8 cellular contexts compared by ENCODE assay signal in the genomic region with DNA sequence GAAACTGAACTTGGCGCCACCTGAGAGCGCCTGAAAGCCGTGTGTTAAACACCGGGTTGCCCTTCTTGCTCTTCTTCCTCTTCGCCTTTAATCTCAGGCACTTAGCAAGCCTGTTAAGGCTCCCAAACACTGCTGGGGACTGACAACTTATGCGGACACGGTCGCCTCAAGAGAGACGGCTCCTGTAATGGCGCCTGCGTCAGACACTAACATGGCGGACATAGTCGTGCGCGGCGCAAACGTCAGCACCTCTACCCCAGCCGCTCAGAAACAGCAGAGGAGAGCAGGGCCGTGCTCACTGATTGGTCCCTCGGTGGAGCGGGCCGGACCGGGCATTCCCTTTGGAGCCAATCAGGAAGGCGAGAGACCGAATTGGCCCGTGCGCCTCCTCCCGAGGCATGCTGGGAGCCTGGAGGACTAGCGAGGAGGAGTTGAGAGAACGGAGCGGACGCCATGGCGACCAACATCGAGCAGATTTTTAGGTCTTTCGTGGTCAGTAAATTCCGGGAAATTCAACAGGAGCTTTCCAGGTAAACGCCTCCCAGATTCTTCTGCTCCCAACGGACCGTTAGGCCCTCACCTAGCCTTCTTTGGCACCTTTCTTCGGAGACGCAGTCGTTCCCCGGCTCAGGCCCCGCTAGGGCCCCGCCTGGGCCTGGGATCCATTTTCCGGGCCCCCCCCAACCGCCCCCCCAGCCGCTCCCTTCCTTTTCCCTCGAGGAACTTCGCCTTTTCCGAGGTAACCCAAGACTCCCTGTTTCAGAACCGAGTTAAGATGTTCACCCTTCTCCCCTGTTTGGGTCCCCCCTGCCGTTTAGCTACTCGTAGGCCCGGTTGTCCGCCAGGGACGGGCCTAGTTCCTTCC. TPM values are rescaled to one million over a fixed set of nuclear protein-coding genes. Genes with fewer than 3 reads are reported as not detected.
DNase-seq lines count a peak whose midpoint lies in the region; ATAC-seq, FAIRE-seq and TF ChIP-seq lines count a peak whose summit lies in the region.

A gene with protein sequence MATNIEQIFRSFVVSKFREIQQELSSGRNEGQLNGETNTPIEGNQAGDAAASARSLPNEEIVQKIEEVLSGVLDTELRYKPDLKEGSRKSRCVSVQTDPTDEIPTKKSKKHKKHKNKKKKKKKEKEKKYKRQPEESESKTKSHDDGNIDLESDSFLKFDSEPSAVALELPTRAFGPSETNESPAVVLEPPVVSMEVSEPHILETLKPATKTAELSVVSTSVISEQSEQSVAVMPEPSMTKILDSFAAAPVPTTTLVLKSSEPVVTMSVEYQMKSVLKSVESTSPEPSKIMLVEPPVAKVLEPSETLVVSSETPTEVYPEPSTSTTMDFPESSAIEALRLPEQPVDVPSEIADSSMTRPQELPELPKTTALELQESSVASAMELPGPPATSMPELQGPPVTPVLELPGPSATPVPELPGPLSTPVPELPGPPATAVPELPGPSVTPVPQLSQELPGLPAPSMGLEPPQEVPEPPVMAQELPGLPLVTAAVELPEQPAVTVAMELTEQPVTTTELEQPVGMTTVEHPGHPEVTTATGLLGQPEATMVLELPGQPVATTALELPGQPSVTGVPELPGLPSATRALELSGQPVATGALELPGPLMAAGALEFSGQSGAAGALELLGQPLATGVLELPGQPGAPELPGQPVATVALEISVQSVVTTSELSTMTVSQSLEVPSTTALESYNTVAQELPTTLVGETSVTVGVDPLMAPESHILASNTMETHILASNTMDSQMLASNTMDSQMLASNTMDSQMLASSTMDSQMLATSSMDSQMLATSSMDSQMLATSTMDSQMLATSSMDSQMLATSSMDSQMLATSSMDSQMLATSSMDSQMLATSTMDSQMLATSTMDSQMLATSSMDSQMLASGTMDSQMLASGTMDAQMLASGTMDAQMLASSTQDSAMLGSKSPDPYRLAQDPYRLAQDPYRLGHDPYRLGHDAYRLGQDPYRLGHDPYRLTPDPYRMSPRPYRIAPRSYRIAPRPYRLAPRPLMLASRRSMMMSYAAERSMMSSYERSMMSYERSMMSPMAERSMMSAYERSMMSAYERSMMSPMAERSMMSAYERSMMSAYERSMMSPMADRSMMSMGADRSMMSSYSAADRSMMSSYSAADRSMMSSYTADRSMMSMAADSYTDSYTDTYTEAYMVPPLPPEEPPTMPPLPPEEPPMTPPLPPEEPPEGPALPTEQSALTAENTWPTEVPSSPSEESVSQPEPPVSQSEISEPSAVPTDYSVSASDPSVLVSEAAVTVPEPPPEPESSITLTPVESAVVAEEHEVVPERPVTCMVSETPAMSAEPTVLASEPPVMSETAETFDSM (N-terminal part only) (plus strand): TSS at position 399 of the 865 bp plus-strand sequence. CDS start 55 bp downstream, at position 454.

- H3K23ac ChIP-seq in trophoblast cell (ENCODE audit: low read length): no peak within 1 kb of the TSS

- FAIRE-seq in GM12892 (lab: Jason Lieb, UNC): no peak

- no peaks in the 10 kb centered on the region for H3K27me3 ChIP-seq in adrenal gland
- H3K27me3 ChIP-seq in trophoblast cell (ENCODE audit: insufficient read depth, low read length): no peaks in the 10 kb centered on the region
- H3K27me3 ChIP-seq in transverse colon: no peaks in the 10 kb centered on the region

- no peak for TF ChIP-seq CTCF in adrenal gland (IDR thresholded peaks at IDR 0.05)
- TF ChIP-seq CTCF in transverse colon (IDR thresholded peaks at IDR 0.05): peak in 1 of 5 experiments; percentile 8

- no peaks in the 10 kb centered on the region for H3K9me3 ChIP-seq in adrenal gland (replicated peaks in 1 of 3)
- no peaks in the 10 kb centered on the region for H3K9me3 ChIP-seq in trophoblast cell (ENCODE audit: insufficient read depth, low read depth, low read length)
- H3K9me3 ChIP-seq in transverse colon: no peaks in the 10 kb centered on the region

- peak within 1 kb of the TSS; percentile 62 for H2AFZ ChIP-seq in trophoblast cell (ENCODE audit: insufficient read depth, low read length, poor library complexity)

- TF ChIP-seq EP300 in transverse colon (IDR thresholded peaks at IDR 0.05; ENCODE audit: low read depth): no peak

- peak within 1 kb of the TSS; percentile 97 to 100 (median 99) for H3K27ac ChIP-seq in adrenal gland
- peak within 1 kb of the TSS; percentile 98 for H3K27ac ChIP-seq in trophoblast cell (ENCODE audit: low read depth, low read length)
- H3K27ac ChIP-seq in transverse colon: peak within 1 kb of the TSS; percentile 93 to 99 (median 98)

- H3K18ac ChIP-seq in trophoblast cell (ENCODE audit: low read length): peak within 1 kb of the TSS; percentile 69

- H3K4me3 ChIP-seq in adrenal gland (peak within 1 kb of the TSS; percentile 19 to 87 (median 62)), trophoblast cell (ENCODE audit: low read depth, low read length) (peak within 1 kb of the TSS; percentile 89), transverse colon (peak within 1 kb of the TSS; percentile 74 to 97 (median 88))

- peak within 1 kb of the TSS; percentile 27 for H2AK5ac ChIP-seq in trophoblast cell (ENCODE audit: low read length)

- H2BK120ac ChIP-seq in trophoblast cell (ENCODE audit: insufficient read depth, low read length, poor library complexity): peak within 1 kb of the TSS; percentile 71

- peak within 1 kb of the TSS; percentile 93 for H2BK5ac ChIP-seq in trophoblast cell (ENCODE audit: low read depth, low read length, poor library complexity)

- peaks cover 10% of the 10 kb centered on the region for H3K79me1 ChIP-seq in trophoblast cell (ENCODE audit: low read length)

- TF ChIP-seq POLR2A in GM12892 (IDR thresholded peaks at IDR 0.05; ENCODE audit: low read depth, low read length): peak; percentile 91
- peak; percentile 94 to 97 for TF ChIP-seq POLR2A in adrenal gland (IDR thresholded peaks at IDR 0.05)
- peak; percentile 97 for TF ChIP-seq POLR2A in transverse colon (IDR thresholded peaks at IDR 0.05)

- peaks cover 8% of the 10 kb centered on the region for H3K79me2 ChIP-seq in trophoblast cell (ENCODE audit: control insufficient read depth, insufficient read depth, low read length, poor library complexity)

- H3K4me1 ChIP-seq in adrenal gland (replicated peaks in 1 of 2) (peaks cover 31 to 40% of the 10 kb centered on the region in 2 donors), trophoblast cell (ENCODE audit: control insufficient read depth in 1 of 2, insufficient read depth in 2 of 2, low read length in 2 of 2) (peaks cover 0 to 4% of the 10 kb centered on the region in 2 experiments), transverse colon (peaks cover 19 to 44% (median 35%) of the 10 kb centered on the region in 4 donors)

- H2BK12ac ChIP-seq in trophoblast cell (ENCODE audit: low read length): no peak within 1 kb of the TSS

- peak within 1 kb of the TSS; percentile 96 for H4K8ac ChIP-seq in trophoblast cell (ENCODE audit: low read depth, low read length)

- peak within 1 kb of the TSS; percentile 80 for H3K4ac ChIP-seq in trophoblast cell (ENCODE audit: low read depth, low read length)

- intact Hi-C loops in adrenal gland (cut with DNase I) (no loop called here), cardiac septum (cut with DNase I) (loop anchor here (1.0 to 2.0 kb wide), 2 partner anchors 46 to 816 kb away; a partner anchor contains a TSS), transverse colon (cut with DNase I; ENCODE audit: low total_unique reads) (no loop called here)

- WGBS in adrenal gland, 4 donors: 0% methylated on average over 37 to 56 of the region's 57 CpGs
- no CpG with 5 or more reads among the region's 57 CpGs for WGBS in trophoblast cell (ENCODE audit: extremely low coverage, insufficient coverage, insufficient read length)
- WGBS in transverse colon (ENCODE audit: low coverage in 1 of 2), 2 donors: 0% methylated on average over 10 to 53 of the region's 57 CpGs

- ATAC-seq in HG02852 (IDR thresholded peaks at IDR 0.05; ENCODE audit: unreplicated experiment): peak; percentile 95

- in situ Hi-C loops in transverse colon (cut with MboI; ENCODE audit: low pct_ligation_motif_present in 1 of 4, low pct_unique_long_range_greater_than_20kb in 1 of 4, low sequenced_read_pairs in 3 of 4): no loop called here

- peak within 1 kb of the TSS; percentile 95 for H3K4me2 ChIP-seq in trophoblast cell (ENCODE audit: low read length)

- H4K91ac ChIP-seq in trophoblast cell (ENCODE audit: low read depth, low read length): peak within 1 kb of the TSS; percentile 83

- H3K36me3 ChIP-seq in adrenal gland (replicated peaks in 1 of 2): peaks cover 0 to 21% of the 10 kb centered on the region in 2 donors
- H3K36me3 ChIP-seq in trophoblast cell (ENCODE audit: control insufficient read depth in 1 of 2, insufficient read depth in 2 of 2, low read length in 2 of 2): peaks cover 4 to 8% of the 10 kb centered on the region in 2 experiments
- peaks cover 0 to 15% (median 7%) of the 10 kb centered on the region in 4 donors for H3K36me3 ChIP-seq in transverse colon

- peak within 1 kb of the TSS; percentile 100 for H3K9ac ChIP-seq in trophoblast cell (ENCODE audit: low read length)

- DNase-seq in GM12892 (ENCODE audit: insufficient read length) (peak; percentile 85), NCI-H146 (lab: John Stamatoyannopoulos, UW) (peak; percentile 95), T-helper 1 cell (peak; percentile 96 to 99 (median 98)), adrenal gland (peak; percentile 98 to 100 (median 99)), cardiac septum (ENCODE audit: low spot score) (peak; percentile 100), trophoblast cell (peak; percentile 99), transverse colon (peak; percentile 99)

- H3K14ac ChIP-seq in trophoblast cell (ENCODE audit: low read length): peak within 1 kb of the TSS; percentile 96

- peak within 1 kb of the TSS; percentile 78 for H4K12ac ChIP-seq in trophoblast cell (ENCODE audit: low read depth, low read length)

RNA-seq across cellular contexts. Expression of the gene that starts here (rescaled TPM):
- polyA plus RNA-seq in GM12892 (2012; ENCODE audit: missing spikeins): 144 TPM
- total RNA-seq in adrenal gland: 100 to 1,000 TPM; 128 to 263 (median 208) TPM
- polyA plus RNA-seq in adrenal gland: 100 to 1,000 TPM; 246 to 386 (median 284) TPM
- 212 TPM for total RNA-seq in cardiac septum
- 138 and 139 TPM in 2 replicates for polyA plus RNA-seq in trophoblast cell (2013)
- total RNA-seq in transverse colon: 100 to 1,000 TPM; 183 to 465 (median 223) TPM

Comparison
In these comparisons a context has a peak if more than half of its experiments do, and no peak if none do; other contexts are left out.
1. Peak in every context shown above with its lines: DNase-seq, ATAC-seq, H3K4me3 ChIP-seq and H3K27ac ChIP-seq.